ENCODE assay signal across 9 cellular contexts in the genomic region with DNA sequence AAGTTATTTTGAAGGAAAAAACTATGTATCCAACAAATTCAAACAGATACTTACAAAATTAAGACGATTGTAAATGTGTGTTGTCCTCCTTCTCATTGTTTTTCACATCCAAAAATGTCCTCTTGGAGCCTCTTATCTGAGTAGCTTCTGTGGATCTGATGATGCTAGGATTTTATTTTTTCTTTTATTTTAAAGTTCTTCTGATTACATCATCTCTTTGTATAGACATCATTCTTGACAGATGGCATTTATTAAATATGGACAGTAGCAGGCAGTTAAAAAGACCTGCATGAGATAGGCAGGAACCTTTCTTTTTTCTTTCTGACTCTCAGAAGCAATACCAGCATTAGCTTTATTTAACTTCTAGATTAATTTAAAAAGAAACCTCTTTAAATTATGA. TPM values are rescaled to one million over a fixed set of nuclear protein-coding genes. Genes with fewer than 3 reads are reported as not detected.
DNase-seq lines count a peak whose midpoint lies in the region; ATAC-seq and TF ChIP-seq lines count a peak whose summit lies in the region.
"Had no signal": no experiment of that assay in that cellular context is flagged by ENCODE, and none has a peak within 500 bp of the region (broad histone marks: within the 10 kb centered on the region; RNA-seq: fewer than 3 reads in every experiment).

TSS of gene RPA3 (minus strand) at position 147 of the 400 bp plus-strand sequence. CDS start 78,189 bp downstream, outside the sequence.

- ATAC-seq in HG02981 (IDR thresholded peaks at IDR 0.05; ENCODE audit: unreplicated experiment) (no peak), HG03521 (IDR thresholded peaks at IDR 0.05; ENCODE audit: unreplicated experiment) (no peak)

- no peaks in the 10 kb centered on the region for H3K79me2 ChIP-seq in PC-9 (ENCODE audit: low read depth)

- WGBS in esophagus squamous epithelium, 2 donors = 79 to 93% methylated on average over 1 of the region's 1 CpG

- H3K4me1 ChIP-seq in PC-9 (replicated peaks; ENCODE audit: insufficient read depth) = peaks cover 21% of the 10 kb centered on the region
- H3K4me1 ChIP-seq in esophagus squamous epithelium = peaks cover 0 to 16% (median 0%) of the 10 kb centered on the region in 3 donors

- peak within 1 kb of the TSS; percentile 11; the same call in 1 of the 2 replicates for H3K4me2 ChIP-seq in PC-9

- H3K27me3 ChIP-seq in PC-9 (ENCODE audit: insufficient read depth, low read depth) (no peaks in the 10 kb centered on the region), esophagus squamous epithelium (no peaks in the 10 kb centered on the region)

- no peaks in the 10 kb centered on the region for H4K20me1 ChIP-seq in PC-9 (ENCODE audit: insufficient read depth)

- peak within 1 kb of the TSS; percentile 46 for H3K27ac ChIP-seq in PC-9
- H3K27ac ChIP-seq in esophagus squamous epithelium = peak within 1 kb of the TSS in 1 of 4 donors; percentile 22

- no peak for TF ChIP-seq CTCF in PC-9 (conservative IDR thresholded peaks at IDR 0.05)
- TF ChIP-seq CTCF in esophagus squamous epithelium (IDR thresholded peaks at IDR 0.05) = no peak

- H3K9me3 ChIP-seq in PC-9 (ENCODE audit: insufficient read depth, low read depth) = peaks cover 3% of the 10 kb centered on the region; the same call in 1 of the 2 replicates
- H3K9me3 ChIP-seq in esophagus squamous epithelium = no peaks in the 10 kb centered on the region

- no peak for DNase-seq in G401 (ENCODE audit: low spot score)
- DNase-seq in PC-9 = no peak
- DNase-seq in esophagus squamous epithelium (lab: John Stamatoyannopoulos, UW) = no peak
- no peak for DNase-seq in posterior vena cava (ENCODE audit: low spot score)
- no peak for DNase-seq in NCI-H524 treated with DMSO at 0.1 percent for 48 hours (lab: John Stamatoyannopoulos, UW)
- no peak for DNase-seq in stimulated activated CD4-positive, alpha-beta T cell treated with anti-CD3 and anti-CD28 coated beads, Interleukin-2, amount 100 ng/mL, for 48 hours
- DNase-seq: effector CD8-positive, alpha-beta T cell had no signal

- POLR2A ChIA-PET in PC-9 (lab: Charles Lee; ENCODE audit: unreplicated experiment) = no interaction called here

- in situ Hi-C loops in G401 (cut with HindIII; ENCODE audit: low sequenced_read_pairs) = no loop called here

- no peak for TF ChIP-seq POLR2A in esophagus squamous epithelium (IDR thresholded peaks at IDR 0.05)

- intact Hi-C loops in PC-9 (cut with micrococcal nuclease; ENCODE audit: unreplicated experiment) (no loop called here), esophagus squamous epithelium (cut with DNase I) (no loop called here), posterior vena cava (cut with DNase I) (no loop called here)

- H3K36me3 ChIP-seq in PC-9 (ENCODE audit: low read depth) (no peaks in the 10 kb centered on the region), esophagus squamous epithelium (peaks cover 0 to 8% (median 0%) of the 10 kb centered on the region in 3 donors)

- no peak within 1 kb of the TSS for H2AFZ ChIP-seq in PC-9

- H3K4me3 ChIP-seq in PC-9 (no peak within 1 kb of the TSS), esophagus squamous epithelium (peak within 1 kb of the TSS in 1 of 4 donors; percentile 24)

- CTCF ChIA-PET in PC-9 (lab: Charles Lee) = interaction anchor here (0.6 kb wide), 1 partner anchor 37 kb away, joined by 3 read pairs; no protein-coding TSS in a partner anchor

- H3K9me2 ChIP-seq in PC-9 (ENCODE audit: insufficient read depth) = no peaks in the 10 kb centered on the region

- peaks cover 9% of the 10 kb centered on the region; the same call in 1 of the 2 replicates for H3F3A ChIP-seq in PC-9 (ENCODE audit: insufficient read depth, low read depth)

- no TSS peak for BruUV-seq in PC-9 (replicated peaks; lab: Mats Ljungman, UMichigan)

RNA-seq across cellular contexts. Expression of gene RPA3, which starts in this region (rescaled TPM):
- 123 and 170 TPM in 2 replicates for total RNA-seq in G401 (2014; rRNA removed; shearing (Covaris generic))
- total RNA-seq in PC-9 (2021) (147 and 166 TPM in 2 replicates), esophagus squamous epithelium (10 to 100 TPM; 13.0 to 29.3 (median 21.7) TPM), posterior vena cava (10 to 100 TPM; 17.0 to 18.2 TPM)
